In the genomic region with DNA sequence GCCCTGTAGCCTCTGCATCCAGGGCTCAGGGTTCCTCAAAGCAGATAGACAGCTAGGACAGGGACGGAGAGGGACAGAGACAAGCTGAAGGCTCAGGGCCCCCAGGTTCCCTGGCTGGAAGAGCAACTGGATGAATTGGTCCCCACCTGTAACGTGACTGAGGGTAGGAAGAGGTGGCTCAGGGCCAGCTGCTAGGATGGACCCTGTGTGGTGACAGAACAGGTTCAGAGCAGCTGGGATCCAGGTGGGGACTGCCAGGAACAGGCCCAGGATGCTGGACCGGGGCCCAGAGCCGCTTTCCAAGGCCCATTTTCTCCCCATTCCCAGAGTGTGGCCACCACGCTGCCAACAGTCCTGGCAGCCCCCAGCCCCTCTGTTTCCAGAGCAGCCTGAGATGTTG, we compare ENCODE assay signal across 1 cellular context.
TF ChIP-seq lines count a peak whose summit lies in the region.

No MANE protein-coding gene starts in this region.

TF ChIP-seq in H1, 55 proteins besides CTCF, POLR2A, EP300 and RAD21:
- TF ChIP-seq, protein P1, sequence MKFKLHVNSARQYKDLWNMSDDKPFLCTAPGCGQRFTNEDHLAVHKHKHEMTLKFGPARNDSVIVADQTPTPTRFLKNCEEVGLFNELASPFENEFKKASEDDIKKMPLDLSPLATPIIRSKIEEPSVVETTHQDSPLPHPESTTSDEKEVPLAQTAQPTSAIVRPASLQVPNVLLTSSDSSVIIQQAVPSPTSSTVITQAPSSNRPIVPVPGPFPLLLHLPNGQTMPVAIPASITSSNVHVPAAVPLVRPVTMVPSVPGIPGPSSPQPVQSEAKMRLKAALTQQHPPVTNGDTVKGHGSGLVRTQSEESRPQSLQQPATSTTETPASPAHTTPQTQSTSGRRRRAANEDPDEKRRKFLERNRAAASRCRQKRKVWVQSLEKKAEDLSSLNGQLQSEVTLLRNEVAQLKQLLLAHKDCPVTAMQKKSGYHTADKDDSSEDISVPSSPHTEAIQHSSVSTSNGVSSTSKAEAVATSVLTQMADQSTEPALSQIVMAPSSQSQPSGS (IDR thresholded peaks at IDR 0.05; ENCODE audit: low read length) = no peak
- no peak for TF ChIP-seq CBX8 (IDR thresholded peaks at IDR 0.05; ENCODE audit: borderline replicate concordance, low read depth, low read length)
- TF ChIP-seq, protein P2, sequence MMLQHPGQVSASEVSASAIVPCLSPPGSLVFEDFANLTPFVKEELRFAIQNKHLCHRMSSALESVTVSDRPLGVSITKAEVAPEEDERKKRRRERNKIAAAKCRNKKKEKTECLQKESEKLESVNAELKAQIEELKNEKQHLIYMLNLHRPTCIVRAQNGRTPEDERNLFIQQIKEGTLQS (IDR thresholded peaks at IDR 0.05; ENCODE audit: insufficient read depth, low read depth, low read length) = no peak
- TF ChIP-seq POLR2AphosphoS5 (IDR thresholded peaks at IDR 0.05; ENCODE audit: low read depth, low read length) = no peak
- TF ChIP-seq, protein P3, sequence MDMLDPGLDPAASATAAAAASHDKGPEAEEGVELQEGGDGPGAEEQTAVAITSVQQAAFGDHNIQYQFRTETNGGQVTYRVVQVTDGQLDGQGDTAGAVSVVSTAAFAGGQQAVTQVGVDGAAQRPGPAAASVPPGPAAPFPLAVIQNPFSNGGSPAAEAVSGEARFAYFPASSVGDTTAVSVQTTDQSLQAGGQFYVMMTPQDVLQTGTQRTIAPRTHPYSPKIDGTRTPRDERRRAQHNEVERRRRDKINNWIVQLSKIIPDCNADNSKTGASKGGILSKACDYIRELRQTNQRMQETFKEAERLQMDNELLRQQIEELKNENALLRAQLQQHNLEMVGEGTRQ (IDR thresholded peaks at IDR 0.05; ENCODE audit: low read length) = no peak
- no peak for TF ChIP-seq SP4 (IDR thresholded peaks at IDR 0.05; ENCODE audit: low read length)
